In the genomic region with DNA sequence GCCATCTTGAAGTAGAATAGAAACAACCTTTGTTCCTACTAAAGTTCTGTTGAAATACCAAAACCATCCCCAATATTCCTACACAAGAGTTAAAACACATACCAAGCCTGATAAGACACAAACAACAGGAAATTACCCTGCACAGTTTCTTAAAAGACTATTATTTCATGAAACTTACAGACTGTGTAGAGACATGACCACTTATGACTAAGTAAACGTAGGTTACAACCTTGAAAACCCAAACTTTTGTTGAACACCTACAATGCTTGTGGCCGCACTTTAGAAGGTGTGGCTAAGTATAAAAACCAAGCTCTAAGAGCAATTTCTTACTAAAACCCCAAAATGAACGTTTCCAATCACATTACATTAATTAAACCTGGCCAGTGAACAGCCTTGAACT, we compare ENCODE assay signal across 10 cellular contexts. TPM values are rescaled to one million over a fixed set of nuclear protein-coding genes. Genes with fewer than 3 reads are reported as not detected.
DNase-seq lines count a peak whose midpoint lies in the region; ATAC-seq and TF ChIP-seq lines count a peak whose summit lies in the region.
"Had no signal": no experiment of that assay in that cellular context is flagged by ENCODE, and none has a peak within 500 bp of the region (broad histone marks: within the 10 kb centered on the region; RNA-seq: fewer than 3 reads in every experiment).

No MANE protein-coding gene starts in this region.

- peaks cover 15% of the 10 kb centered on the region for H3F3A ChIP-seq in PC-9 (ENCODE audit: insufficient read depth, low read depth)

- H4K20me1 ChIP-seq in PC-9 (ENCODE audit: insufficient read depth) = peaks cover 21% of the 10 kb centered on the region

- peaks cover 66% of the 10 kb centered on the region for H3K79me2 ChIP-seq in PC-9 (ENCODE audit: low read depth)

- H2AFZ ChIP-seq in PC-9 = no peak overlapping the region
- H2AFZ ChIP-seq in neuron (ENCODE audit: low read depth, low read length) = no peak overlapping the region

- peaks cover 24% of the 10 kb centered on the region for H3K4me1 ChIP-seq in PC-9 (replicated peaks; ENCODE audit: insufficient read depth)
- peaks cover 28% of the 10 kb centered on the region for H3K4me1 ChIP-seq in neuron (ENCODE audit: insufficient read depth, low read length)
- peaks cover 26% of the 10 kb centered on the region for H3K4me1 ChIP-seq in testis

- CTCF ChIA-PET in PC-9 (lab: Charles Lee) = no interaction called here

- H3K27me3 Mint-ChIP-seq in effector memory CD8-positive, alpha-beta T cell = no peaks in the 10 kb centered on the region

- no peaks in the 10 kb centered on the region for H3K27me3 ChIP-seq in PC-9 (ENCODE audit: insufficient read depth, low read depth)
- no peaks in the 10 kb centered on the region for H3K27me3 ChIP-seq in neuron (ENCODE audit: insufficient read depth, low read length)
- H3K27me3 ChIP-seq in testis = no peaks in the 10 kb centered on the region
- H3K27me3 ChIP-seq: upper lobe of left lung had no signal

- H3K9me3 Mint-ChIP-seq in effector memory CD8-positive, alpha-beta T cell = no peaks in the 10 kb centered on the region

- H3K27ac ChIP-seq in PC-9 (peak overlapping the region; percentile 10; the same call in 1 of the 2 replicates), testis (peak overlapping the region in 1 of 2 donors; percentile 1)

- 29% methylated on average over 3 of the region's 3 CpGs for WGBS in testis, 2 donors

- peaks cover 11% of the 10 kb centered on the region for H3K36me3 Mint-ChIP-seq in effector memory CD8-positive, alpha-beta T cell (ENCODE audit: insufficient read depth)

- no peak for ATAC-seq in effector memory CD8-positive, alpha-beta T cell (replicated peaks)
- no peak for ATAC-seq in HG03342 (IDR thresholded peaks at IDR 0.05; ENCODE audit: unreplicated experiment)

- peak overlapping the region; percentile 86 for H3K27ac Mint-ChIP-seq in effector memory CD8-positive, alpha-beta T cell

- peak overlapping the region; percentile 79 to 89 for H3K4me3 Mint-ChIP-seq in effector memory CD8-positive, alpha-beta T cell

- H3K4me3 ChIP-seq in GM12875 (ENCODE audit: low read depth, low read length) = peak overlapping the region; percentile 22
- peak overlapping the region; percentile 87 for H3K4me3 ChIP-seq in PC-9
- H3K4me3 ChIP-seq in neuron (ENCODE audit: low read length) = peak overlapping the region; percentile 98
- H3K4me3 ChIP-seq in testis = peak overlapping the region in 1 of 2 donors; percentile 95

- H3K4me1 Mint-ChIP-seq in effector memory CD8-positive, alpha-beta T cell (ENCODE audit: low read depth in 2 of 2) = peaks cover 43 to 50% of the 10 kb centered on the region in 2 donors

- BruUV-seq in PC-9 (replicated peaks; lab: Mats Ljungman, UMichigan) = no TSS peak

- TF ChIP-seq CTCF in GM12875 (IDR thresholded peaks at IDR 0.05; ENCODE audit: borderline replicate concordance, insufficient read depth, low read depth, low read length) (no peak), PC-9 (conservative IDR thresholded peaks at IDR 0.05) (no peak), testis (IDR thresholded peaks at IDR 0.05) (no peak)

- POLR2A ChIA-PET in PC-9 (lab: Charles Lee; ENCODE audit: unreplicated experiment) = no interaction called here

- no peaks in the 10 kb centered on the region for H3K9me2 ChIP-seq in PC-9 (ENCODE audit: insufficient read depth)

- no peak for TF ChIP-seq POLR2A in testis (IDR thresholded peaks at IDR 0.05)

- DNase-seq in PC-9 (no peak), AG08395 (ENCODE audit: low spot score) (no peak), GF-D8 (lab: John Stamatoyannopoulos, UW) (no peak), testis (no peak)
- no peak for DNase-seq in effector memory CD8-positive, alpha-beta T cell
- DNase-seq: NCI-H1092, upper lobe of left lung had no signal

- H3K36me3 ChIP-seq in PC-9 (ENCODE audit: low read depth) (0 out of 2 replicates have a peak, but pooled peaks cover 2% of the 10 kb centered on the region), neuron (ENCODE audit: insufficient read depth, low read length) (no peaks in the 10 kb centered on the region), testis (ENCODE audit: low read depth, missing control alignments) (no peaks in the 10 kb centered on the region)
- H3K36me3 ChIP-seq: upper lobe of left lung had no signal

- H3K9me3 ChIP-seq in PC-9 (ENCODE audit: insufficient read depth, low read depth) = no peaks in the 10 kb centered on the region
- H3K9me3 ChIP-seq in neuron (ENCODE audit: low read length) = peaks cover 2% of the 10 kb centered on the region
- H3K9me3 ChIP-seq in testis = no peaks in the 10 kb centered on the region
- H3K9me3 ChIP-seq: upper lobe of left lung had no signal

- intact Hi-C loops in PC-9 (cut with micrococcal nuclease; ENCODE audit: unreplicated experiment) = loop anchor here (10.0 kb wide), 1 partner anchor 74 kb away; no protein-coding TSS in a partner anchor
- intact Hi-C loops in testis (cut with DNase I; ENCODE audit: low total_unique reads) = no loop called here

- H3K4me2 ChIP-seq in PC-9 = peak overlapping the region; percentile 96

RNA-seq across cellular contexts. Expression of gene SMAD2, which starts 2.0 kb away (rescaled TPM):
- total RNA-seq in PC-9 (2021) = 90.9 and 97.0 TPM in 2 replicates
- total RNA-seq in testis = 100 to 1,000 TPM in 1 of 2 donors, 10 to 100 TPM in 1; 76.9 to 115 TPM
- 109 TPM for polyA plus RNA-seq in testis (ENCODE audit: insufficient read depth, low read depth, low replicate concordance)
